In the genomic region with DNA sequence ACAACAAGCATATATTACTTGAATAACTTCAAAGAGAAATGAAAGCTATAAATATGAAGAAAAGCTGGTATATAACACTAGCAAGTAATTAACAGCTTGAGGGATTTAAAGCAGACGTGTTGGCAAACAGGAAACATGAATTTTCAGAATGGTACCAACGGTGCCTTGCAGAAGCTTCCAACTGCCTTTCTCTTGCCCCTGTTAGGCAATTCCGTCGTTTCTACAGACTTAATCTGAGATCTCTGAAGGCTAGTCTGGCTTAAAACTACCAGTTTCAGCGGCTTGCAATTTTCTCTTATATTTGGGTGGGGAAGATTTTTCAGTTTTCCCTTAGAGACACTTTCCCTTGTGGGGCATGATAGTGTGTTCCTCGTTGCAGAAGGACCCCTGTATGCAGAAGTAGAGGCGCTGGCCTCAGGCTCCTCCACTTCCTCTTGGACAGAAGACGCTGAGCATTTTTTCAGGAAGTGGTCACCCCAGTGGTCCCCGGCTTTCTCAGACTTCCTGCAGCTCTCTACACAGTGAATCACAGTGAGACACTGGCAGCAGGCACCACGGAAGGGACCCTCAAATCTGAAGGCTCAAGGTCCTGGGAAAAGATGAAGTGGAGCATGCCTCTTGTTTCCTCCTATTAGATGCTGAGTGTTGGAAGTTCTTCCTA, we compare ENCODE assay signal across 9 cellular contexts. TPM values are rescaled to one million over a fixed set of nuclear protein-coding genes. Genes with fewer than 3 reads are reported as not detected.
DNase-seq lines count a peak whose midpoint lies in the region; ATAC-seq and TF ChIP-seq lines count a peak whose summit lies in the region.
"Had no signal": no experiment of that assay in that cellular context is flagged by ENCODE, and none has a peak within 500 bp of the region (broad histone marks: within the 10 kb centered on the region; RNA-seq: fewer than 3 reads in every experiment).

No MANE protein-coding gene starts in this region.

- in situ Hi-C loops in mammary epithelial cell (cut with MboI; ENCODE audit: low sequenced_read_pairs in 2 of 2) = no loop called here

- CTCF ChIA-PET in HEK293T (lab: Yijun Ruan, JAX) (no interaction called here), WTC11 (lab: Charles Lee) (interaction anchor here (1.0 to 1.2 kb wide), 2 partner anchors 35 to 57 kb away, joined by 3 to 8 read pairs; no protein-coding TSS in a partner anchor), mammary epithelial cell (lab: Charles Lee; ENCODE audit: low non-redundant PET) (no interaction called here)

- no peak overlapping the region for H3K27ac Mint-ChIP-seq in memory B cell
- no peak overlapping the region for H3K27ac Mint-ChIP-seq in WTC11
- H3K27ac Mint-ChIP-seq: brain had no signal

- dilution Hi-C loops in mammary epithelial cell (cut with HindIII; ENCODE audit: low sequenced_read_pairs) = no loop called here

- no peaks in the 10 kb centered on the region for H3K9me3 ChIP-seq in mammary epithelial cell (replicated peaks; ENCODE audit: insufficient read depth, low read length)

- no peak overlapping the region for H3K9ac ChIP-seq in mammary epithelial cell (ENCODE audit: insufficient read depth, low read length)

- peak; percentile 54 for ATAC-seq in HG02798 (IDR thresholded peaks at IDR 0.05; ENCODE audit: poor library complexity, unreplicated experiment)
- ATAC-seq in memory B cell (ENCODE audit: low read depth) = peak; percentile 61
- no peak for ATAC-seq in WTC11

- H3K79me2 ChIP-seq in mammary epithelial cell (ENCODE audit: insufficient read depth, low read length) = no peaks in the 10 kb centered on the region

- H2AFZ ChIP-seq in mammary epithelial cell (ENCODE audit: low read depth, low read length) = no peak overlapping the region

- WGBS in mammary epithelial cell (ENCODE audit: low coverage, missing lambda C conversion rate) = 71% methylated on average over 8 of the region's 10 CpGs

- BruUV-seq in mammary epithelial cell (replicated peaks; lab: Mats Ljungman, UMichigan) = no TSS peak

- H3K4me2 ChIP-seq in mammary epithelial cell (ENCODE audit: insufficient read depth, low read depth, low read length) = no peak overlapping the region

- H3K4me1 Mint-ChIP-seq in memory B cell (peaks cover 13% of the 10 kb centered on the region), WTC11 (no peaks in the 10 kb centered on the region)
- H3K4me1 Mint-ChIP-seq: brain had no signal

- intact Hi-C loops in mammary epithelial cell (cut with micrococcal nuclease) = no loop called here

- H3K4me3 Mint-ChIP-seq in memory B cell (peak overlapping the region; percentile 47), WTC11 (no peak overlapping the region)
- H3K4me3 Mint-ChIP-seq: brain had no signal

- TF ChIP-seq CTCF in WTC11 (IDR thresholded peaks at IDR 0.05) (no peak), mammary epithelial cell (conservative IDR thresholded peaks at IDR 0.05 in 1 of 2, IDR thresholded peaks at IDR 0.05 in 1 of 2; ENCODE audit: extremely low read depth in 1 of 2, insufficient read depth in 1 of 2, low read depth in 1 of 2, low read length in 2 of 2) (no peak)

- DNase-seq in GDM1 (lab: John Stamatoyannopoulos, UW) (peak; percentile 59), SIG-M5 treated with dmso at 0.1 percent for 504 hours (lab: John Stamatoyannopoulos, UW; ENCODE audit: unreplicated experiment) (peak; percentile 87), memory B cell (ENCODE audit: low spot score in 2 of 2) (no peak), HEK293T (ENCODE audit: extremely low spot score) (no peak), WTC11 (ENCODE audit: low spot score) (no peak), mammary epithelial cell (no peak), NCI-H345 (lab: John Stamatoyannopoulos, UW) (no peak)

- peaks cover 3% of the 10 kb centered on the region for H3K9me3 Mint-ChIP-seq in memory B cell
- peaks cover 26% of the 10 kb centered on the region for H3K9me3 Mint-ChIP-seq in WTC11
- H3K9me3 Mint-ChIP-seq: brain had no signal

- no peaks in the 10 kb centered on the region for H4K20me1 ChIP-seq in mammary epithelial cell (ENCODE audit: insufficient read depth, low read length)

- H3K27ac ChIP-seq in mammary epithelial cell (ENCODE audit: insufficient read depth, low read depth, low read length) = no peak overlapping the region

- no peaks in the 10 kb centered on the region for H3K36me3 ChIP-seq in mammary epithelial cell (ENCODE audit: insufficient read depth, low read length)

- no peaks in the 10 kb centered on the region for H3K36me3 Mint-ChIP-seq in memory B cell
- H3K36me3 Mint-ChIP-seq in WTC11 = peaks cover 8% of the 10 kb centered on the region; the same call in 1 of the 2 replicates
- H3K36me3 Mint-ChIP-seq: brain had no signal

- no peaks in the 10 kb centered on the region for H3K4me1 ChIP-seq in mammary epithelial cell (ENCODE audit: insufficient read depth, low read length)

- POLR2A ChIA-PET in HEK293T (lab: Yijun Ruan, JAX) = no interaction called here
- POLR2A ChIA-PET in WTC11 (lab: Charles Lee) = no interaction called here

- H3K27me3 Mint-ChIP-seq in memory B cell (peaks cover 1% of the 10 kb centered on the region), WTC11 (ENCODE audit: low read depth) (no peaks in the 10 kb centered on the region)
- H3K27me3 Mint-ChIP-seq: brain had no signal

- no peak overlapping the region for H3K4me3 ChIP-seq in mammary epithelial cell (replicated peaks in 1 of 3; ENCODE audit: insufficient read depth in 1 of 3, low read depth in 2 of 3, low read length in 3 of 3)

- H3K27me3 ChIP-seq in mammary epithelial cell (ENCODE audit: insufficient read depth, low read length) = no peaks in the 10 kb centered on the region

TF ChIP-seq in HEK293T, 16 proteins besides CTCF, POLR2A, EP300 and RAD21:
- TF ChIP-seq NFRKB (IDR thresholded peaks at IDR 0.05) (no peak), HDGF (IDR thresholded peaks at IDR 0.05; ENCODE audit: borderline replicate concordance) (no peak)
- TF ChIP-seq, protein P1, sequence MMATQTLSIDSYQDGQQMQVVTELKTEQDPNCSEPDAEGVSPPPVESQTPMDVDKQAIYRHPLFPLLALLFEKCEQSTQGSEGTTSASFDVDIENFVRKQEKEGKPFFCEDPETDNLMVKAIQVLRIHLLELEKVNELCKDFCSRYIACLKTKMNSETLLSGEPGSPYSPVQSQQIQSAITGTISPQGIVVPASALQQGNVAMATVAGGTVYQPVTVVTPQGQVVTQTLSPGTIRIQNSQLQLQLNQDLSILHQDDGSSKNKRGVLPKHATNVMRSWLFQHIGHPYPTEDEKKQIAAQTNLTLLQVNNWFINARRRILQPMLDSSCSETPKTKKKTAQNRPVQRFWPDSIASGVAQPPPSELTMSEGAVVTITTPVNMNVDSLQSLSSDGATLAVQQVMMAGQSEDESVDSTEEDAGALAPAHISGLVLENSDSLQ (IDR thresholded peaks at IDR 0.05) = no peak

TF ChIP-seq in WTC11, 78 proteins besides CTCF, POLR2A, EP300 and RAD21 (continues in another document):
- TF ChIP-seq ZNF671 (CRISPR knock-in tag; IDR thresholded peaks at IDR 0.05) = no peak
- TF ChIP-seq, protein P2, sequence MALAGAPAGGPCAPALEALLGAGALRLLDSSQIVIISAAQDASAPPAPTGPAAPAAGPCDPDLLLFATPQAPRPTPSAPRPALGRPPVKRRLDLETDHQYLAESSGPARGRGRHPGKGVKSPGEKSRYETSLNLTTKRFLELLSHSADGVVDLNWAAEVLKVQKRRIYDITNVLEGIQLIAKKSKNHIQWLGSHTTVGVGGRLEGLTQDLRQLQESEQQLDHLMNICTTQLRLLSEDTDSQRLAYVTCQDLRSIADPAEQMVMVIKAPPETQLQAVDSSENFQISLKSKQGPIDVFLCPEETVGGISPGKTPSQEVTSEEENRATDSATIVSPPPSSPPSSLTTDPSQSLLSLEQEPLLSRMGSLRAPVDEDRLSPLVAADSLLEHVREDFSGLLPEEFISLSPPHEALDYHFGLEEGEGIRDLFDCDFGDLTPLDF (CRISPR knock-in tag; IDR thresholded peaks at IDR 0.05) = no peak
- TF ChIP-seq TP53 (CRISPR knock-in tag; IDR thresholded peaks at IDR 0.05) = no peak
- no peak for TF ChIP-seq OVOL2 (CRISPR knock-in tag; IDR thresholded peaks at IDR 0.05; ENCODE audit: borderline replicate concordance)
- TF ChIP-seq, protein P3, sequence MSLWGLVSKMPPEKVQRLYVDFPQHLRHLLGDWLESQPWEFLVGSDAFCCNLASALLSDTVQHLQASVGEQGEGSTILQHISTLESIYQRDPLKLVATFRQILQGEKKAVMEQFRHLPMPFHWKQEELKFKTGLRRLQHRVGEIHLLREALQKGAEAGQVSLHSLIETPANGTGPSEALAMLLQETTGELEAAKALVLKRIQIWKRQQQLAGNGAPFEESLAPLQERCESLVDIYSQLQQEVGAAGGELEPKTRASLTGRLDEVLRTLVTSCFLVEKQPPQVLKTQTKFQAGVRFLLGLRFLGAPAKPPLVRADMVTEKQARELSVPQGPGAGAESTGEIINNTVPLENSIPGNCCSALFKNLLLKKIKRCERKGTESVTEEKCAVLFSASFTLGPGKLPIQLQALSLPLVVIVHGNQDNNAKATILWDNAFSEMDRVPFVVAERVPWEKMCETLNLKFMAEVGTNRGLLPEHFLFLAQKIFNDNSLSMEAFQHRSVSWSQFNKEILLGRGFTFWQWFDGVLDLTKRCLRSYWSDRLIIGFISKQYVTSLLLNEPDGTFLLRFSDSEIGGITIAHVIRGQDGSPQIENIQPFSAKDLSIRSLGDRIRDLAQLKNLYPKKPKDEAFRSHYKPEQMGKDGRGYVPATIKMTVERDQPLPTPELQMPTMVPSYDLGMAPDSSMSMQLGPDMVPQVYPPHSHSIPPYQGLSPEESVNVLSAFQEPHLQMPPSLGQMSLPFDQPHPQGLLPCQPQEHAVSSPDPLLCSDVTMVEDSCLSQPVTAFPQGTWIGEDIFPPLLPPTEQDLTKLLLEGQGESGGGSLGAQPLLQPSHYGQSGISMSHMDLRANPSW (CRISPR knock-in tag; conservative IDR thresholded peaks at IDR 0.05; ENCODE audit: low read depth) = no peak
- TF ChIP-seq, protein P4, sequence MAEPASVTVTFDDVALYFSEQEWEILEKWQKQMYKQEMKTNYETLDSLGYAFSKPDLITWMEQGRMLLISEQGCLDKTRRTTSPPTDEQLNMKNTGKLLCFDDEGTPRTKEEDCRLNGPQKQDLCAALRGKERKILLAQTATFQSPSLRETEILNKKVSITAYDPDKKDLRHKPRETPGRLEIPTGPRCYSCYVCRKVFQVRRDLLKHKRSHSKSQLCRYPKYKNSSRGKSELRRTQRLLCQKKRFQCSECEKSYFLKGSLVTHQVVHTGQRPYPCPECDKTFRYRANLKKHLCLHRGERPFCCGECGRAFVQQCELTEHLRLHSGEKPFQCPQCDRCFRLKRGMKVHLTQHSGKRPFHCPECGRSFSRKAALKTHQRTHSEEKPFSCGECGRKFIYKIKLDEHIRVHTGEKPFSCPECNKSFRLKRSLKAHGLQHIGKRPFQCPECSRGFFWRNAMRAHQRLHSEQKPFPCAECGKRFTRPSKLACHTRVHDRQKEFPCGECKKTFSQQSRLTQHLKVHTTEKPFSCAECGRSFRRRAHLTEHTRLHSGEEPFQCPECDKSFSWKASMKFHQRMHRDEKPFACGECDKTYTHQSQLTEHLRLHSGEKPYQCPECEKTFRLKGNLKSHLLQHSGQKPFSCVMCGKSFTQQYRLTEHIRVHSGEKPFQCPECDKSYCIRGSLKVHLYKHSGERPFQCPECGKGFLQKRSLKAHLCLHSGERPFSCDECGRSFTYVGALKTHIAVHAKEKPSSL (CRISPR knock-in tag; conservative IDR thresholded peaks at IDR 0.05) = no peak

RNA-seq across cellular contexts. Expression of a gene that starts 56.2 kb away (rescaled TPM):
- 1.7 to 2.7 TPM (median 2.6 TPM) in 3 replicates for total RNA-seq in WTC11 (2021)
- total RNA-seq in mammary epithelial cell = under 1 TPM; 0.38 to 0.67 TPM
- polyA plus RNA-seq in mammary epithelial cell = 0.17 TPM
- not detected for polyA minus RNA-seq in mammary epithelial cell

Comparison
In these comparisons a context has a peak if more than half of its experiments do, and no peak if none do; other contexts are left out.
1. DNase-seq: peak in GDM1 (single experiment) and SIG-M5 treated with dmso at 0.1 percent for 504 hours (single experiment); none in memory B cell (0 of 2), HEK293T (single experiment), WTC11 (single experiment), mammary epithelial cell (single experiment) and NCI-H345 (single experiment).